In the genomic region with DNA sequence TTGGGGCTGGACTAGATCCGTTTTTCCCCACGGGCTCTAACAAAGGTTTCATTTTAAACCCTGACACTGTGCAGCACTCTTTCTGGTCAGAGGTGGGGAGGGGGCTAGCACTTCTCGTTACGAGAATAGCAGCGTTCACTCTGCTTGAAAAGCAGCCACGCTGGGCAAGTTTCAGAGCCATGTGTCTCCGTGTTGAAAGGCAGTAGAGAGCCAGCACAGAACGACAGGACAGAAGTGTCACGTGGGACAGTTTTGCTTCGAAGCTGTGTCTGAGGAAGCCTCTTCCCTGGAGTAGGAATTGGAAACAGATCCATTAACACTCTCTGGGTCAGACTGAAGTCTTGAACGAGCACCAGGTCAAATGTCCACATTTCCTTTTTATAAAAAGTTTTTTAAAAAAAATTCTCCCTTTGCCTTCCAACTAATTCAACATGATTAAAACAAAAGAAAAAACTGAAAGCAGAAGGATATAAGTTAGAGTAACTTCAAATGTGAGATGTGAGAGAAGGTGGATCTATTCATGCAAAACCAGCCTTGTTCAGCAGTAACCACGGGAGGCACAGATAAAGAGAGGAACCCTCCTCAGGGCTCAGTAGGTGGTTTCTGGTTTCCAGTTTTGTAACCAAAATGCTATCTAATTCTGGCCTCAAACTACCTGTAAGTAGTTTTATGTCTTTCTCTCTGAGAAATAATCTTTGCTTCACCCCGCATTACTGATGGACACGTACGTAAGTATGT, we compare ENCODE assay signal across 8 cellular contexts.
DNase-seq lines count a peak whose midpoint lies in the region; ATAC-seq, FAIRE-seq and TF ChIP-seq lines count a peak whose summit lies in the region.

No MANE protein-coding gene starts in this region.

- no peak overlapping the region for H2AFZ ChIP-seq in astrocyte (ENCODE audit: low read depth, low read length)

- H3K4me3 Mint-ChIP-seq in astrocyte (ENCODE audit: unreplicated experiment): peak overlapping the region; percentile 2
- no peak overlapping the region for H3K4me3 Mint-ChIP-seq in neural crest cell

- peaks cover 48% of the 10 kb centered on the region for H3K4me1 ChIP-seq in astrocyte (ENCODE audit: insufficient read depth, low read length)

- no peaks in the 10 kb centered on the region for H3K36me3 ChIP-seq in astrocyte (ENCODE audit: insufficient read depth, low read length)

- H3K27ac Mint-ChIP-seq in astrocyte (ENCODE audit: unreplicated experiment) (peak overlapping the region; percentile 66), neural crest cell (ENCODE audit: unreplicated experiment) (peak overlapping the region; percentile 50)

- H3K36me3 Mint-ChIP-seq in astrocyte (ENCODE audit: low read depth, unreplicated experiment) (peaks cover 16% of the 10 kb centered on the region), neural crest cell (ENCODE audit: low read depth) (peaks cover 9% of the 10 kb centered on the region)

- no peak for FAIRE-seq in astrocyte (lab: Jason Lieb, UNC)

- no peaks in the 10 kb centered on the region for H3K27me3 ChIP-seq in astrocyte (ENCODE audit: insufficient read depth, low read length)

- no peaks in the 10 kb centered on the region for H3K9me3 ChIP-seq in astrocyte (ENCODE audit: insufficient read depth, low read depth, low read length)

- H3K9me3 Mint-ChIP-seq in astrocyte (ENCODE audit: unreplicated experiment) (no peaks in the 10 kb centered on the region), neural crest cell (no peaks in the 10 kb centered on the region)

- H3K4me1 Mint-ChIP-seq in astrocyte (ENCODE audit: low read depth, unreplicated experiment): peaks cover 64% of the 10 kb centered on the region
- peaks cover 13% of the 10 kb centered on the region for H3K4me1 Mint-ChIP-seq in neural crest cell

- no peak overlapping the region for H3K4me3 ChIP-seq in astrocyte (ENCODE audit: insufficient read depth, low read depth, low read length)

- H3K9ac ChIP-seq in astrocyte (ENCODE audit: low read length): peak overlapping the region; percentile 65

- H3K27ac ChIP-seq in astrocyte (ENCODE audit: low read depth, low read length): peak overlapping the region; percentile 67

- DNase-seq in GM10266 (ENCODE audit: extremely low spot score) (peak; percentile 61), astrocyte (ENCODE audit: low read depth) (no peak), neural crest cell (ENCODE audit: low read depth, low spot score) (no peak), HK-2 (ENCODE audit: unreplicated experiment) (no peak), NCI-H2171 treated with DMSO at 0.1 percent for 48 hours (lab: John Stamatoyannopoulos, UW) (no peak)

- TF ChIP-seq CTCF in GM10266 (IDR thresholded peaks at IDR 0.05; ENCODE audit: control insufficient read depth, insufficient read depth, low read depth, missing control alignments) (no peak), astrocyte (IDR thresholded peaks at IDR 0.05; ENCODE audit: insufficient read depth, low read depth, low read length) (no peak), neural crest cell (conservative IDR thresholded peaks at IDR 0.05) (no peak)

- H4K20me1 ChIP-seq in astrocyte (ENCODE audit: insufficient read depth, low read length): no peaks in the 10 kb centered on the region

- H3K27me3 Mint-ChIP-seq in astrocyte (ENCODE audit: low read depth, unreplicated experiment) (no peaks in the 10 kb centered on the region), neural crest cell (ENCODE audit: low read depth) (no peaks in the 10 kb centered on the region)

- peaks cover 22% of the 10 kb centered on the region for H3K79me2 ChIP-seq in astrocyte (ENCODE audit: insufficient read depth, low read length)

- ATAC-seq in GM21737 (IDR thresholded peaks at IDR 0.05; ENCODE audit: unreplicated experiment) (peak; percentile 41), HG02840 (IDR thresholded peaks at IDR 0.05; ENCODE audit: low FRiP score, unreplicated experiment) (no peak), HG02870 (IDR thresholded peaks at IDR 0.05; ENCODE audit: unreplicated experiment) (no peak)

- H3K4me2 ChIP-seq in astrocyte (ENCODE audit: low read length): peak overlapping the region; percentile 52
